Comparison of ENCODE assay signal across 20 cellular contexts in the genomic region with DNA sequence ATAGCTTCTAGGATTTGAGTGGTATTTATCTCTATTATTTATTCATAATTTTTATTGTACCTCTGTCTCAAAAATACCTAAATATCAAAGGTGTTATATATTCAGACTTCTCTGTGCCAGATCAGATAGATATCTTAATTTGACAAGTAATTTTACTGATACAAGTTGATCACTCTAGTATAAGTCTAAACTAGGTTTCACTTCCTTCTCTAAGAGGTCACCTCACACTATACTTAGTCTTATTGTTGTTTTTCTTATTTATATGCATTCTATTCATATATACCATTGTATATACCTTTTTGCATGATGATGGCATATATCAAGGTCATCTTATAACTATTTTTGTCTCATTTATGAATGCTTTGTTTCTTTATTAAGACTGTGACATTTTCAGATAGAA.
DNase-seq lines count a peak whose midpoint lies in the region; ATAC-seq and FAIRE-seq lines count a peak whose summit lies in the region.
"Had no signal": no experiment of that assay in that cellular context is flagged by ENCODE, and none has a peak within 500 bp of the region (broad histone marks: within the 10 kb centered on the region; RNA-seq: fewer than 3 reads in every experiment).

No MANE protein-coding gene starts in this region.

- peak; percentile 30 for FAIRE-seq in islet of Langerhans (lab: Jason Lieb, UNC)
- FAIRE-seq: bronchial epithelial cell had no signal

- ATAC-seq in GM18519 (IDR thresholded peaks at IDR 0.05; ENCODE audit: low FRiP score, unreplicated experiment) (peak; percentile 73), GM21529 (IDR thresholded peaks at IDR 0.05; ENCODE audit: unreplicated experiment) (peak; percentile 69), HG03066 (IDR thresholded peaks at IDR 0.05; ENCODE audit: low read depth, unreplicated experiment) (peak; percentile 74)
- ATAC-seq: activated naive CD4-positive, alpha-beta T cell treated with anti-CD3 and anti-CD28 coated beads, Interleukin-2, amount 50 U/mL, for 72 hours; stimulated activated naive CD8-positive, alpha-beta T cell treated with anti-CD3 and anti-CD28 coated beads, Interleukin-15, Interleukin-2, amounts not matched to agents 100 U/mL and 50 U/mL, for 24 hours; T-cell had no signal

- DNase-seq in central memory CD4-positive, alpha-beta T cell: no peak
- no peak for DNase-seq in NCI-H1105 (lab: John Stamatoyannopoulos, UW)
- DNase-seq in HUDEP-2 (lab: John Stamatoyannopoulos, UW; ENCODE audit: unreplicated experiment in 76 of 76): no peak
- DNase-seq: activated CD4-positive, CD25-positive, alpha-beta regulatory T cell treated with anti-CD3 and anti-CD28 coated beads, Interleukin-2, amount 50 U/mL, for 72 hours; C1 segment of cervical spinal cord; foreskin fibroblast; GM23248; KBM-7; mammary epithelial cell; NCI-H1436; NCI-H510A; sigmoid colon; stimulated activated naive CD8-positive, alpha-beta T cell treated with anti-CD3 and anti-CD28 coated beads, Interleukin-15, Interleukin-2, amounts not matched to agents 100 U/mL and 50 U/mL, for 24 hours; T-cell had no signal
